22 cellular contexts compared by ENCODE assay signal in genomic region chr2:122105885-122106221, GRCh38.
"Had no signal": no experiment of that assay in that cellular context is flagged by ENCODE, and none has a peak within 500 bp of the region (broad histone marks: within the 10 kb centered on the region; RNA-seq: fewer than 3 reads in every experiment).

No MANE protein-coding gene starts in this region.

- H3K4me1 Mint-ChIP-seq: activated B cell treated with CpG ODN at 0.5 μM for 24 hours; activated naive CD4-positive, alpha-beta T cell treated with anti-CD3 and anti-CD28 coated beads, Interleukin-2, amount 10 ng/mL, durations not matched to agents 7 days and 5 days; activated naive CD8-positive, alpha-beta T cell treated with anti-CD3 and anti-CD28 coated beads, Interleukin-2, amount 50 U/mL, for 24 hours; immature natural killer cell; naive thymus-derived CD8-positive, alpha-beta T cell; T-cell had no signal

- ATAC-seq: activated CD8-positive, alpha-beta T cell treated with anti-CD3 and anti-CD28 coated beads for 36 hours; activated naive CD8-positive, alpha-beta T cell treated with anti-CD3 and anti-CD28 coated beads, Interleukin-2, amount 50 U/mL, for 24 hours; effector memory CD8-positive, alpha-beta T cell; naive thymus-derived CD8-positive, alpha-beta T cell; T-cell had no signal

- H3K4me3 Mint-ChIP-seq: activated B cell treated with CpG ODN at 0.5 μM for 24 hours; activated CD8-positive, alpha-beta T cell treated with anti-CD3 and anti-CD28 coated beads for 36 hours; activated naive CD4-positive, alpha-beta T cell treated with anti-CD3 and anti-CD28 coated beads, Interleukin-2, amount 10 ng/mL, durations not matched to agents 7 days and 5 days; activated naive CD8-positive, alpha-beta T cell treated with anti-CD3 and anti-CD28 coated beads, Interleukin-2, amount 50 U/mL, for 24 hours; activated T-cell treated with anti-CD3 and anti-CD28 coated beads, Interleukin-2, amount 50 U/mL, for 24 hours; dendritic cell treated with granulocyte-macrophage colony-stimulating factor and Interleukin-4, amounts not matched to agents 40 ng/mL and 50 ng/mL, for 4 days; effector memory CD8-positive, alpha-beta T cell; immature natural killer cell; naive thymus-derived CD8-positive, alpha-beta T cell; T-cell had no signal

- H3K4me3 ChIP-seq: breast epithelium, esophagus squamous epithelium, right atrium auricular region, thyroid gland had no signal

- H3K27me3 Mint-ChIP-seq: activated B cell treated with CpG ODN at 0.5 μM for 24 hours; activated CD8-positive, alpha-beta T cell treated with anti-CD3 and anti-CD28 coated beads for 36 hours; activated naive CD8-positive, alpha-beta T cell treated with anti-CD3 and anti-CD28 coated beads, Interleukin-2, amount 50 U/mL, for 24 hours; dendritic cell treated with granulocyte-macrophage colony-stimulating factor and Interleukin-4, amounts not matched to agents 40 ng/mL and 50 ng/mL, for 4 days had no signal

- DNase-seq: activated B cell treated with CpG ODN at 0.5 μM for 24 hours; activated CD4-positive, alpha-beta T cell treated with anti-CD3 and anti-CD28 coated beads for 48 hours; activated CD8-positive, alpha-beta T cell treated with anti-CD3 and anti-CD28 coated beads for 36 hours; activated effector memory CD4-positive, alpha-beta T cell treated with Interleukin-2 at 50 U/mL for 16 hours; activated naive CD4-positive, alpha-beta T cell treated with anti-CD3 and anti-CD28 coated beads, Interleukin-2, amount 10 ng/mL, durations not matched to agents 7 days and 5 days; activated naive CD8-positive, alpha-beta T cell treated with anti-CD3 and anti-CD28 coated beads, Interleukin-2, amount 50 U/mL, for 24 hours; activated T-cell treated with anti-CD3 and anti-CD28 coated beads, Interleukin-2, amount 50 U/mL, for 24 hours; anterior cingulate cortex; cerebellar nuclear complex; effector memory CD8-positive, alpha-beta T cell; esophagus squamous epithelium; immature natural killer cell; mesenchymal stem cell; naive thymus-derived CD8-positive, alpha-beta T cell; occipital lobe; stimulated activated CD4-positive, alpha-beta T cell treated with anti-CD3 and anti-CD28 coated beads, Interleukin-2, amount 100 ng/mL, for 24 hours; stimulated activated naive CD4-positive, alpha-beta T cell treated with Interleukin-2 at 50 U/mL for 16 hours; T-cell; thyroid gland had no signal

- H3K27me3 ChIP-seq: right atrium auricular region, thyroid gland had no signal

- H3K9me3 Mint-ChIP-seq: activated B cell treated with CpG ODN at 0.5 μM for 24 hours; activated CD8-positive, alpha-beta T cell treated with anti-CD3 and anti-CD28 coated beads for 36 hours; activated naive CD4-positive, alpha-beta T cell treated with anti-CD3 and anti-CD28 coated beads, Interleukin-2, amount 10 ng/mL, durations not matched to agents 7 days and 5 days; activated T-cell treated with anti-CD3 and anti-CD28 coated beads, Interleukin-2, amount 50 U/mL, for 24 hours; dendritic cell treated with granulocyte-macrophage colony-stimulating factor and Interleukin-4, amounts not matched to agents 40 ng/mL and 50 ng/mL, for 4 days; immature natural killer cell had no signal

- H3K9me3 ChIP-seq: breast epithelium, esophagus squamous epithelium, right atrium auricular region, thyroid gland had no signal

- H3K27ac ChIP-seq: breast epithelium, esophagus squamous epithelium, right atrium auricular region, thyroid gland had no signal

- H3K4me1 ChIP-seq: breast epithelium, esophagus squamous epithelium, right atrium auricular region, thyroid gland had no signal

- H3K36me3 ChIP-seq: breast epithelium, esophagus squamous epithelium, right atrium auricular region, thyroid gland had no signal

- H3K36me3 Mint-ChIP-seq: activated naive CD4-positive, alpha-beta T cell treated with anti-CD3 and anti-CD28 coated beads, Interleukin-2, amount 10 ng/mL, durations not matched to agents 7 days and 5 days; immature natural killer cell; naive thymus-derived CD8-positive, alpha-beta T cell; T-cell had no signal

- H3K27ac Mint-ChIP-seq: activated B cell treated with CpG ODN at 0.5 μM for 24 hours; activated CD8-positive, alpha-beta T cell treated with anti-CD3 and anti-CD28 coated beads for 36 hours; activated naive CD4-positive, alpha-beta T cell treated with anti-CD3 and anti-CD28 coated beads, Interleukin-2, amount 10 ng/mL, durations not matched to agents 7 days and 5 days; activated naive CD8-positive, alpha-beta T cell treated with anti-CD3 and anti-CD28 coated beads, Interleukin-2, amount 50 U/mL, for 24 hours; activated T-cell treated with anti-CD3 and anti-CD28 coated beads, Interleukin-2, amount 50 U/mL, for 24 hours; dendritic cell treated with granulocyte-macrophage colony-stimulating factor and Interleukin-4, amounts not matched to agents 40 ng/mL and 50 ng/mL, for 4 days; effector memory CD8-positive, alpha-beta T cell; immature natural killer cell; naive thymus-derived CD8-positive, alpha-beta T cell; T-cell had no signal
